In genomic region chr2:75787532-75788132, GRCh38 we compare ENCODE assay signal across 8 cellular contexts.
DNase-seq lines count a peak whose midpoint lies in the region; ATAC-seq and TF ChIP-seq lines count a peak whose summit lies in the region.

No MANE protein-coding gene starts in this region.

- POLR2A ChIA-PET in CD4-positive, alpha-beta T cell (lab: Charles Lee), result no interaction called here

- H3K9me3 Mint-ChIP-seq in CD4-positive, alpha-beta T cell, result no peaks in the 10 kb centered on the region
- no peaks in the 10 kb centered on the region for H3K9me3 Mint-ChIP-seq in activated T-cell treated with anti-CD3 and anti-CD28 coated beads, Interleukin-2, amount 50 U/mL, for 4 hours
- no peaks in the 10 kb centered on the region for H3K9me3 Mint-ChIP-seq in natural killer cell

- no peak for ATAC-seq in CD4-positive, alpha-beta T cell (ENCODE audit: poor library complexity)
- peak; percentile 65 for ATAC-seq in GM19395 (IDR thresholded peaks at IDR 0.05; ENCODE audit: unreplicated experiment)
- no peak for ATAC-seq in activated T-cell treated with anti-CD3 and anti-CD28 coated beads, Interleukin-2, amount 50 U/mL, for 4 hours
- ATAC-seq in natural killer cell, result no peak

- intact Hi-C loops in CD4-positive, alpha-beta T cell (cut with DNase I, micrococcal nuclease), result no loop called here
- intact Hi-C loops in colonic mucosa (cut with DNase I), result no loop called here
- intact Hi-C loops in natural killer cell (cut with micrococcal nuclease), result no loop called here

- H3K9ac ChIP-seq in colonic mucosa (ENCODE audit: low read depth in 2 of 2, low read length in 2 of 2), result no peak overlapping the region

- H3K4me1 Mint-ChIP-seq in CD4-positive, alpha-beta T cell (ENCODE audit: low read depth), result no peaks in the 10 kb centered on the region
- H3K4me1 Mint-ChIP-seq in activated T-cell treated with anti-CD3 and anti-CD28 coated beads, Interleukin-2, amount 50 U/mL, for 4 hours (ENCODE audit: low read depth), result no peaks in the 10 kb centered on the region
- H3K4me1 Mint-ChIP-seq in natural killer cell, result no peaks in the 10 kb centered on the region

- no peak overlapping the region for H3K27ac Mint-ChIP-seq in CD4-positive, alpha-beta T cell
- no peak overlapping the region for H3K27ac Mint-ChIP-seq in natural killer cell

- DNase-seq in CD4-positive, alpha-beta T cell, result no peak
- DNase-seq in NB4 (ENCODE audit: low read depth) (peak; percentile 56), SW480 (ENCODE audit: low spot score) (peak; percentile 71), iPS DF 4.7 (ENCODE audit: extremely low read depth, low spot score) (peak; percentile 14), colonic mucosa (no peak), natural killer cell (no peak)
- no peak for DNase-seq in activated T-cell treated with anti-CD3 and anti-CD28 coated beads, Interleukin-2, amount 50 U/mL, for 4 hours

- no peaks in the 10 kb centered on the region for H3K4me1 ChIP-seq in colonic mucosa

- H3K27me3 Mint-ChIP-seq in CD4-positive, alpha-beta T cell, result peaks cover 4% of the 10 kb centered on the region
- H3K27me3 Mint-ChIP-seq in activated T-cell treated with anti-CD3 and anti-CD28 coated beads, Interleukin-2, amount 50 U/mL, for 4 hours (ENCODE audit: low read depth), result peaks cover 9% of the 10 kb centered on the region
- H3K27me3 Mint-ChIP-seq in natural killer cell (ENCODE audit: low read depth in 2 of 2), result peaks cover 0 to 6% of the 10 kb centered on the region in 2 donors

- H3K4me3 ChIP-seq in NB4 (ENCODE audit: low read depth, low read length) (no peak overlapping the region), colonic mucosa (no peak overlapping the region)

- CTCF ChIA-PET in CD4-positive, alpha-beta T cell (lab: Charles Lee), result no interaction called here

- TF ChIP-seq CTCF in CD4-positive, alpha-beta T cell (IDR thresholded peaks at IDR 0.05), result peak; percentile 59
- peak; percentile 30 for TF ChIP-seq CTCF in NB4 (IDR thresholded peaks at IDR 0.05; ENCODE audit: low read depth, low read length)
- TF ChIP-seq CTCF in colonic mucosa (IDR thresholded peaks at IDR 0.05), result no peak
- TF ChIP-seq CTCF in natural killer cell (IDR thresholded peaks at IDR 0.05), result no peak

- H3K9me3 ChIP-seq in CD4-positive, alpha-beta T cell (ENCODE audit: control insufficient read depth, low read length), result no peaks in the 10 kb centered on the region
- no peaks in the 10 kb centered on the region for H3K9me3 ChIP-seq in colonic mucosa

- no peak for TF ChIP-seq POLR2A in NB4 (IDR thresholded peaks at IDR 0.05; ENCODE audit: extremely low read depth, insufficient read length)

- no peak overlapping the region for H3K4me3 Mint-ChIP-seq in CD4-positive, alpha-beta T cell
- no peak overlapping the region for H3K4me3 Mint-ChIP-seq in activated T-cell treated with anti-CD3 and anti-CD28 coated beads, Interleukin-2, amount 50 U/mL, for 4 hours
- no peak overlapping the region for H3K4me3 Mint-ChIP-seq in natural killer cell

- no peaks in the 10 kb centered on the region for H3K27me3 ChIP-seq in CD4-positive, alpha-beta T cell (ENCODE audit: control insufficient read depth, insufficient read depth, low read length)
- no peaks in the 10 kb centered on the region for H3K27me3 ChIP-seq in colonic mucosa

- H3K36me3 Mint-ChIP-seq in CD4-positive, alpha-beta T cell (ENCODE audit: low read depth), result no peaks in the 10 kb centered on the region
- H3K36me3 Mint-ChIP-seq in activated T-cell treated with anti-CD3 and anti-CD28 coated beads, Interleukin-2, amount 50 U/mL, for 4 hours (ENCODE audit: insufficient read depth), result no peaks in the 10 kb centered on the region
- no peaks in the 10 kb centered on the region for H3K36me3 Mint-ChIP-seq in natural killer cell

- no peak overlapping the region for H3K27ac ChIP-seq in CD4-positive, alpha-beta T cell (ENCODE audit: low read depth, low read length)
- H3K27ac ChIP-seq in colonic mucosa, result no peak overlapping the region

- no peaks in the 10 kb centered on the region for H3K36me3 ChIP-seq in colonic mucosa

Comparison
In these comparisons a context has a peak if more than half of its experiments do, and no peak if none do; other contexts are left out.
1. DNase-seq: peak in NB4 (single experiment), SW480 (single experiment) and iPS DF 4.7 (single experiment); none in CD4-positive, alpha-beta T cell (0 of 10), activated T-cell treated with anti-CD3 and anti-CD28 coated beads, Interleukin-2, amount 50 U/mL, for 4 hours (single experiment), colonic mucosa (single experiment) and natural killer cell (single experiment).
2. CTCF ChIP-seq: peak in CD4-positive, alpha-beta T cell (single experiment) and NB4 (single experiment); none in colonic mucosa (single experiment) and natural killer cell (single experiment).